Comparison of ENCODE assay signal across 17 cellular contexts in genomic region chr16:30541502-30542329, GRCh38. TPM values are rescaled to one million over a fixed set of nuclear protein-coding genes. Genes with fewer than 3 reads are reported as not detected.
DNase-seq lines count a peak whose midpoint lies in the region; ATAC-seq and TF ChIP-seq lines count a peak whose summit lies in the region.
"Had no signal": no experiment of that assay in that cellular context is flagged by ENCODE, and none has a peak within 500 bp of the region (broad histone marks: within the 10 kb centered on the region; RNA-seq: fewer than 3 reads in every experiment).

No MANE protein-coding gene starts in this region.

- H3K9ac ChIP-seq in ES-I3 (ENCODE audit: low read depth, low read length), result peak overlapping the region; percentile 22; the same call in 1 of the 2 replicates

- H3K27ac ChIP-seq in coronary artery, result no peak overlapping the region
- H3K27ac ChIP-seq: breast epithelium, esophagus muscularis mucosa had no signal

- peak; percentile 38 for DNase-seq in RPMI7951 (ENCODE audit: low read depth)
- peak; percentile 81 for DNase-seq in fibroblast of mammary gland (ENCODE audit: low read depth)
- no peak for DNase-seq in omental fat pad (ENCODE audit: low spot score)
- DNase-seq in stimulated activated CD4-positive, alpha-beta T cell treated with anti-CD3 and anti-CD28 coated beads, Interleukin-4, amount 100 ng/mL, for 1 hour, result no peak
- DNase-seq in coronary artery (ENCODE audit: low spot score), result no peak
- no peak for DNase-seq in retina
- DNase-seq in mucosa of gallbladder (ENCODE audit: low spot score), result no peak
- DNase-seq: activated CD4-positive, alpha-beta T cell treated with anti-CD3 and anti-CD28 coated beads for 36 hours; activated T-cell treated with anti-CD3 and anti-CD28 coated beads, Interleukin-2, amount 50 U/mL, for 72 hours; left cardiac atrium; NCI-H1417 treated with DMSO at 0.1 percent for 48 hours; NCI-H526 treated with DMSO at 0.1 percent for 48 hours; stimulated activated CD4-positive, alpha-beta T cell treated with anti-CD3 and anti-CD28 coated beads, Interleukin-4, amount 100 ng/mL, for 4 hours; stimulated activated naive CD8-positive, alpha-beta T cell treated with anti-CD3 and anti-CD28 coated beads, Interleukin-15, amount 100 ng/mL, for 72 hours had no signal

- peaks cover 24% of the 10 kb centered on the region for H3K4me1 ChIP-seq in ES-I3 (ENCODE audit: insufficient read depth, low read length)
- H3K4me1 ChIP-seq: breast epithelium had no signal

- peak; percentile 59 for ATAC-seq in omental fat pad (ENCODE audit: low FRiP score)
- ATAC-seq: activated CD4-positive, alpha-beta T cell treated with anti-CD3 and anti-CD28 coated beads for 36 hours; activated T-cell treated with anti-CD3 and anti-CD28 coated beads, Interleukin-2, amount 50 U/mL, for 72 hours; stimulated activated naive CD8-positive, alpha-beta T cell treated with anti-CD3 and anti-CD28 coated beads, Interleukin-15, amount 100 ng/mL, for 72 hours had no signal

- H3K4me3 ChIP-seq in fibroblast of mammary gland (ENCODE audit: control insufficient read depth, low read depth, low read length), result no peak overlapping the region
- H3K4me3 ChIP-seq in coronary artery, result no peak overlapping the region
- H3K4me3 ChIP-seq: breast epithelium, esophagus muscularis mucosa had no signal

- H3K36me3 ChIP-seq in ES-I3 (ENCODE audit: insufficient read depth, low read length), result no peaks in the 10 kb centered on the region
- H3K36me3 ChIP-seq: breast epithelium, esophagus muscularis mucosa had no signal

- TF ChIP-seq CTCF in fibroblast of mammary gland (conservative IDR thresholded peaks at IDR 0.05; ENCODE audit: control insufficient read depth, insufficient read depth, low read depth, low read length) (no peak), omental fat pad (IDR thresholded peaks at IDR 0.05) (no peak), coronary artery (IDR thresholded peaks at IDR 0.05) (no peak)

- H3K9me3 ChIP-seq in ES-I3 (ENCODE audit: control insufficient read depth, insufficient read depth, low read length), result no peaks in the 10 kb centered on the region
- H3K9me3 ChIP-seq: breast epithelium, esophagus muscularis mucosa had no signal

RNA-seq across cellular contexts. Expression of gene ZNF747, which starts 7.1 kb away (rescaled TPM):
- total RNA-seq in RPMI7951 (2014; rRNA removed; shearing (Covaris generic)), result 5.0 and 5.6 TPM in 2 replicates
- total RNA-seq in omental fat pad, result 10 to 100 TPM in 2 of 4 donors, 1 to 10 TPM in 2; 7.7 to 12.1 (median 10.4) TPM
- total RNA-seq in mucosa of gallbladder, result 11.9 TPM

RNA-seq across cellular contexts. Expression of gene ZNF768, which starts 15.3 kb away (rescaled TPM):
- total RNA-seq in RPMI7951 (2014; rRNA removed; shearing (Covaris generic)), result 17.5 and 19.1 TPM in 2 replicates
- total RNA-seq in omental fat pad (10 to 100 TPM; 16.5 to 22.5 (median 18.6) TPM), mucosa of gallbladder (61.1 TPM)

RNA-seq across cellular contexts. Expression of gene ZNF764, which starts 16.5 kb away (rescaled TPM):
- 3.0 and 3.6 TPM in 2 replicates for total RNA-seq in RPMI7951 (2014; rRNA removed; shearing (Covaris generic))
- 10 to 100 TPM in 2 of 4 donors, 1 to 10 TPM in 2; 4.5 to 15.9 (median 10.1) TPM for total RNA-seq in omental fat pad
- 12.1 TPM for total RNA-seq in mucosa of gallbladder

RNA-seq across cellular contexts. Expression of gene ZNF688, which starts 29.8 kb away (rescaled TPM):
- total RNA-seq in RPMI7951 (2014; rRNA removed; shearing (Covaris generic)), result 6.4 and 6.7 TPM in 2 replicates
- total RNA-seq in omental fat pad (10 to 100 TPM in 3 of 4 donors, 1 to 10 TPM in 1; 7.4 to 24.0 (median 13.3) TPM), mucosa of gallbladder (23.5 TPM)

RNA-seq across cellular contexts. Expression of gene ZNF785, which starts 43.8 kb away (rescaled TPM):
- total RNA-seq in RPMI7951 (2014; rRNA removed; shearing (Covaris generic)), result 2.8 and 3.9 TPM in 2 replicates
- total RNA-seq in omental fat pad (10 to 100 TPM in 1 of 4 donors, 1 to 10 TPM in 3; 4.5 to 12.1 (median 8.1) TPM), mucosa of gallbladder (24.0 TPM)

Comparison
In these comparisons a context has a peak if more than half of its experiments do, and no peak if none do; other contexts are left out.
1. DNase-seq: peak in RPMI7951 (single experiment) and fibroblast of mammary gland (single experiment); none in omental fat pad (single experiment), stimulated activated CD4-positive, alpha-beta T cell treated with anti-CD3 and anti-CD28 coated beads, Interleukin-4, amount 100 ng/mL, for 1 hour (single experiment), coronary artery (single experiment), retina (single experiment) and mucosa of gallbladder (single experiment).